1 cellular context compared by ENCODE assay signal in the genomic region with DNA sequence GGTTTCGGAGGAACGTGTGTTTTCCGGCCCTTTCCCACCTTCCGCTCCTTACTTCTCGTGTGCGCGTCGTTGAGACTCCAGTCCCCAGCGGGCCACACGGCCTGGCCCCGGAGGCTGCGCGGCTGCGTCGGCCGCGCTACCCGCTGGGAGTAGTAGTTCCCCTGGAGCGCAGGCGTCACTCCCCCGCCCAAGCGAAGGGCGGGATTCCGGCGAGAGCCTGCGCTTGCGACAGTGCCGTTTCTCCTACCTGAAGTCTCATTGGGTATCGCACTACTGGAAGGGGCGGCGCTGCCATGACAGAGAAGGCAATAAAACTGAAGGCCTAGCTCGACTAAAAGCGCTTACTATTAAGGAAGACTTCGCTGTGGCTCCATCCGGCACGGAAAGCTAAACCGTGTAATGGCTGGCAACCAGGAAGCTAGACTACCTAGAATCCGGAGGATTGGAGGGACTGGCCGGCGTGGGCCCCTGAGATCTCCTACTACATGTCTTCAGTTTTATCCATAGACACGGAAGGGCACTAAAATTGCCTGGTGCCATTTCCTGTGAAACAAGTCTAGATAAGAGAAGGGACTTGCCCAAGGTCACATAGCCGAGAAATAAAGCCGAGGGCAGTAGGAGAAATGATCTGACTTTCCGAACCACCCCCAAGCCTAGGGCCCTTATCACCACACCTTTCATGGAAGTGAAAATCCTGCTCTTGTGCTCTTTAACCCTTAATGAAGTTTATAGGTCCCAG.
TF ChIP-seq lines count a peak whose summit lies in the region.

No MANE protein-coding gene starts in this region.

TF ChIP-seq in K562, 482 proteins besides CTCF, POLR2A, EP300 and RAD21 (continued from another document and continues in another):
- TF ChIP-seq, protein P1, sequence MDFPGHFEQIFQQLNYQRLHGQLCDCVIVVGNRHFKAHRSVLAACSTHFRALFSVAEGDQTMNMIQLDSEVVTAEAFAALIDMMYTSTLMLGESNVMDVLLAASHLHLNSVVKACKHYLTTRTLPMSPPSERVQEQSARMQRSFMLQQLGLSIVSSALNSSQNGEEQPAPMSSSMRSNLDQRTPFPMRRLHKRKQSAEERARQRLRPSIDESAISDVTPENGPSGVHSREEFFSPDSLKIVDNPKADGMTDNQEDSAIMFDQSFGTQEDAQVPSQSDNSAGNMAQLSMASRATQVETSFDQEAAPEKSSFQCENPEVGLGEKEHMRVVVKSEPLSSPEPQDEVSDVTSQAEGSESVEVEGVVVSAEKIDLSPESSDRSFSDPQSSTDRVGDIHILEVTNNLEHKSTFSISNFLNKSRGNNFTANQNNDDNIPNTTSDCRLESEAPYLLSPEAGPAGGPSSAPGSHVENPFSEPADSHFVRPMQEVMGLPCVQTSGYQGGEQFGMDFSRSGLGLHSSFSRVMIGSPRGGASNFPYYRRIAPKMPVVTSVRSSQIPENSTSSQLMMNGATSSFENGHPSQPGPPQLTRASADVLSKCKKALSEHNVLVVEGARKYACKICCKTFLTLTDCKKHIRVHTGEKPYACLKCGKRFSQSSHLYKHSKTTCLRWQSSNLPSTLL (IDR thresholded peaks at IDR 0.05): no peak
- TF ChIP-seq TFAM (CRISPR knock-in tag; conservative IDR thresholded peaks at IDR 0.05) (no peak), NR3C1 (CRISPR knock-in tag; IDR thresholded peaks at IDR 0.05) (no peak), NR2F6 (CRISPR knock-in tag; IDR thresholded peaks at IDR 0.05) (peak; percentile 73; the same call in 1 of the 2 replicates), SMC3 (conservative IDR thresholded peaks at IDR 0.05; ENCODE audit: insufficient read depth, low read depth, low read length) (no peak), CBX2 (IDR thresholded peaks at IDR 0.05; ENCODE audit: insufficient read depth, low read length, poor library complexity, severe bottlenecking) (no peak), DDX20 (tag; IDR thresholded peaks at IDR 0.05; ENCODE audit: low read depth) (no peak), HLTF (IDR thresholded peaks at IDR 0.05) (no peak), ZKSCAN8 (CRISPR knock-in tag; IDR thresholded peaks at IDR 0.05) (0 out of 2 replicates have a peak, but pooled peaks have one; percentile 46), E2F3 (CRISPR knock-in tag; IDR thresholded peaks at IDR 0.05) (no peak), TBP (optimal IDR thresholded peaks at IDR 0.05; ENCODE audit: low read depth, low read length) (peak; percentile 98), STAT5A (IDR thresholded peaks at IDR 0.05; ENCODE audit: borderline replicate concordance, low read length) (peak; percentile 30; the same call in 1 of the 2 replicates), MED1 (CRISPR knock-in tag; IDR thresholded peaks at IDR 0.05; ENCODE audit: borderline replicate concordance) (no peak), ZFP1 (CRISPR knock-in tag; IDR thresholded peaks at IDR 0.05) (no peak), RBM39 (optimal IDR thresholded peaks at IDR 0.05; ENCODE audit: low read depth, low read length) (peak; percentile 61), PTBP1 (IDR thresholded peaks at IDR 0.05; ENCODE audit: low read depth, low read length) (no peak), PYGO2 (tag; IDR thresholded peaks at IDR 0.05) (no peak), KAT7 (CRISPR knock-in tag; IDR thresholded peaks at IDR 0.05; ENCODE audit: borderline replicate concordance) (no peak), ZNF175 (CRISPR knock-in tag; IDR thresholded peaks at IDR 0.05; ENCODE audit: low read depth) (peak; percentile 64; the same call in 1 of the 2 replicates), ZNF696 (CRISPR knock-in tag; conservative IDR thresholded peaks at IDR 0.05) (no peak), ZFP30 (CRISPR knock-in tag; IDR thresholded peaks at IDR 0.05; ENCODE audit: borderline replicate concordance) (no peak), CSDE1 (IDR thresholded peaks at IDR 0.05) (peak in 1 of 2 experiments; percentile 48; a peak in 1 of 4 replicates), SAFB2 (IDR thresholded peaks at IDR 0.05; ENCODE audit: borderline replicate concordance, low read depth, low read length, severe bottlenecking) (no peak), NUFIP1 (IDR thresholded peaks at IDR 0.05; ENCODE audit: partially characterized antibody) (no peak), SIN3B (IDR thresholded peaks at IDR 0.05; ENCODE audit: low read depth) (peak; percentile 49), ZNF232 (CRISPR knock-in tag; IDR thresholded peaks at IDR 0.05) (peak; percentile 83), TARDBP (IDR thresholded peaks at IDR 0.05) (no peak; the same call in 1 of the 2 replicates)
- TF ChIP-seq, protein P2, sequence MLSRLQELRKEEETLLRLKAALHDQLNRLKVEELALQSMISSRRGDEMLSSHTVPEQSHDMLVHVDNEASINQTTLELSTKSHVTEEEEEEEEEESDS (CRISPR knock-in tag; IDR thresholded peaks at IDR 0.05): no peak
- TF ChIP-seq, protein P3, sequence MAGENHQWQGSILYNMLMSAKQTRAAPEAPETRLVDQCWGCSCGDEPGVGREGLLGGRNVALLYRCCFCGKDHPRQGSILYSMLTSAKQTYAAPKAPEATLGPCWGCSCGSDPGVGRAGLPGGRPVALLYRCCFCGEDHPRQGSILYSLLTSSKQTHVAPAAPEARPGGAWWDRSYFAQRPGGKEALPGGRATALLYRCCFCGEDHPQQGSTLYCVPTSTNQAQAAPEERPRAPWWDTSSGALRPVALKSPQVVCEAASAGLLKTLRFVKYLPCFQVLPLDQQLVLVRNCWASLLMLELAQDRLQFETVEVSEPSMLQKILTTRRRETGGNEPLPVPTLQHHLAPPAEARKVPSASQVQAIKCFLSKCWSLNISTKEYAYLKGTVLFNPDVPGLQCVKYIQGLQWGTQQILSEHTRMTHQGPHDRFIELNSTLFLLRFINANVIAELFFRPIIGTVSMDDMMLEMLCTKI (IDR thresholded peaks at IDR 0.05; ENCODE audit: partially characterized antibody): no peak
- TF ChIP-seq, protein P4, sequence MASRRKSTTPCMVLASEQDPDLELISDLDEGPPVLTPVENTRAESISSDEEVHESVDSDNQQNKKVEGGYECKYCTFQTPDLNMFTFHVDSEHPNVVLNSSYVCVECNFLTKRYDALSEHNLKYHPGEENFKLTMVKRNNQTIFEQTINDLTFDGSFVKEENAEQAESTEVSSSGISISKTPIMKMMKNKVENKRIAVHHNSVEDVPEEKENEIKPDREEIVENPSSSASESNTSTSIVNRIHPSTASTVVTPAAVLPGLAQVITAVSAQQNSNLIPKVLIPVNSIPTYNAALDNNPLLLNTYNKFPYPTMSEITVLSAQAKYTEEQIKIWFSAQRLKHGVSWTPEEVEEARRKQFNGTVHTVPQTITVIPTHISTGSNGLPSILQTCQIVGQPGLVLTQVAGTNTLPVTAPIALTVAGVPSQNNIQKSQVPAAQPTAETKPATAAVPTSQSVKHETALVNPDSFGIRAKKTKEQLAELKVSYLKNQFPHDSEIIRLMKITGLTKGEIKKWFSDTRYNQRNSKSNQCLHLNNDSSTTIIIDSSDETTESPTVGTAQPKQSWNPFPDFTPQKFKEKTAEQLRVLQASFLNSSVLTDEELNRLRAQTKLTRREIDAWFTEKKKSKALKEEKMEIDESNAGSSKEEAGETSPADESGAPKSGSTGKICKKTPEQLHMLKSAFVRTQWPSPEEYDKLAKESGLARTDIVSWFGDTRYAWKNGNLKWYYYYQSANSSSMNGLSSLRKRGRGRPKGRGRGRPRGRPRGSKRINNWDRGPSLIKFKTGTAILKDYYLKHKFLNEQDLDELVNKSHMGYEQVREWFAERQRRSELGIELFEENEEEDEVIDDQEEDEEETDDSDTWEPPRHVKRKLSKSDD (conservative IDR thresholded peaks at IDR 0.05; ENCODE audit: low read length): no peak
- TF ChIP-seq, protein P5, sequence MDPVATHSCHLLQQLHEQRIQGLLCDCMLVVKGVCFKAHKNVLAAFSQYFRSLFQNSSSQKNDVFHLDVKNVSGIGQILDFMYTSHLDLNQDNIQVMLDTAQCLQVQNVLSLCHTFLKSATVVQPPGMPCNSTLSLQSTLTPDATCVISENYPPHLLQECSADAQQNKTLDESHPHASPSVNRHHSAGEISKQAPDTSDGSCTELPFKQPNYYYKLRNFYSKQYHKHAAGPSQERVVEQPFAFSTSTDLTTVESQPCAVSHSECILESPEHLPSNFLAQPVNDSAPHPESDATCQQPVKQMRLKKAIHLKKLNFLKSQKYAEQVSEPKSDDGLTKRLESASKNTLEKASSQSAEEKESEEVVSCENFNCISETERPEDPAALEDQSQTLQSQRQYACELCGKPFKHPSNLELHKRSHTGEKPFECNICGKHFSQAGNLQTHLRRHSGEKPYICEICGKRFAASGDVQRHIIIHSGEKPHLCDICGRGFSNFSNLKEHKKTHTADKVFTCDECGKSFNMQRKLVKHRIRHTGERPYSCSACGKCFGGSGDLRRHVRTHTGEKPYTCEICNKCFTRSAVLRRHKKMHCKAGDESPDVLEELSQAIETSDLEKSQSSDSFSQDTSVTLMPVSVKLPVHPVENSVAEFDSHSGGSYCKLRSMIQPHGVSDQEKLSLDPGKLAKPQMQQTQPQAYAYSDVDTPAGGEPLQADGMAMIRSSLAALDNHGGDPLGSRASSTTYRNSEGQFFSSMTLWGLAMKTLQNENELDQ (CRISPR knock-in tag; IDR thresholded peaks at IDR 0.05; ENCODE audit: borderline replicate concordance): peak; percentile 33; the same call in 1 of the 2 replicates
- TF ChIP-seq, protein P6, sequence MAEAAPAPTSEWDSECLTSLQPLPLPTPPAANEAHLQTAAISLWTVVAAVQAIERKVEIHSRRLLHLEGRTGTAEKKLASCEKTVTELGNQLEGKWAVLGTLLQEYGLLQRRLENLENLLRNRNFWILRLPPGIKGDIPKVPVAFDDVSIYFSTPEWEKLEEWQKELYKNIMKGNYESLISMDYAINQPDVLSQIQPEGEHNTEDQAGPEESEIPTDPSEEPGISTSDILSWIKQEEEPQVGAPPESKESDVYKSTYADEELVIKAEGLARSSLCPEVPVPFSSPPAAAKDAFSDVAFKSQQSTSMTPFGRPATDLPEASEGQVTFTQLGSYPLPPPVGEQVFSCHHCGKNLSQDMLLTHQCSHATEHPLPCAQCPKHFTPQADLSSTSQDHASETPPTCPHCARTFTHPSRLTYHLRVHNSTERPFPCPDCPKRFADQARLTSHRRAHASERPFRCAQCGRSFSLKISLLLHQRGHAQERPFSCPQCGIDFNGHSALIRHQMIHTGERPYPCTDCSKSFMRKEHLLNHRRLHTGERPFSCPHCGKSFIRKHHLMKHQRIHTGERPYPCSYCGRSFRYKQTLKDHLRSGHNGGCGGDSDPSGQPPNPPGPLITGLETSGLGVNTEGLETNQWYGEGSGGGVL (CRISPR knock-in tag; IDR thresholded peaks at IDR 0.05): no peak
- TF ChIP-seq, protein P7, sequence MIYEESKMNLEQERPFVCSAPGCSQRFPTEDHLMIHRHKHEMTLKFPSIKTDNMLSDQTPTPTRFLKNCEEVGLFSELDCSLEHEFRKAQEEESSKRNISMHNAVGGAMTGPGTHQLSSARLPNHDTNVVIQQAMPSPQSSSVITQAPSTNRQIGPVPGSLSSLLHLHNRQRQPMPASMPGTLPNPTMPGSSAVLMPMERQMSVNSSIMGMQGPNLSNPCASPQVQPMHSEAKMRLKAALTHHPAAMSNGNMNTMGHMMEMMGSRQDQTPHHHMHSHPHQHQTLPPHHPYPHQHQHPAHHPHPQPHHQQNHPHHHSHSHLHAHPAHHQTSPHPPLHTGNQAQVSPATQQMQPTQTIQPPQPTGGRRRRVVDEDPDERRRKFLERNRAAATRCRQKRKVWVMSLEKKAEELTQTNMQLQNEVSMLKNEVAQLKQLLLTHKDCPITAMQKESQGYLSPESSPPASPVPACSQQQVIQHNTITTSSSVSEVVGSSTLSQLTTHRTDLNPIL (CRISPR knock-in tag; IDR thresholded peaks at IDR 0.05): no peak
- TF ChIP-seq, protein P8, sequence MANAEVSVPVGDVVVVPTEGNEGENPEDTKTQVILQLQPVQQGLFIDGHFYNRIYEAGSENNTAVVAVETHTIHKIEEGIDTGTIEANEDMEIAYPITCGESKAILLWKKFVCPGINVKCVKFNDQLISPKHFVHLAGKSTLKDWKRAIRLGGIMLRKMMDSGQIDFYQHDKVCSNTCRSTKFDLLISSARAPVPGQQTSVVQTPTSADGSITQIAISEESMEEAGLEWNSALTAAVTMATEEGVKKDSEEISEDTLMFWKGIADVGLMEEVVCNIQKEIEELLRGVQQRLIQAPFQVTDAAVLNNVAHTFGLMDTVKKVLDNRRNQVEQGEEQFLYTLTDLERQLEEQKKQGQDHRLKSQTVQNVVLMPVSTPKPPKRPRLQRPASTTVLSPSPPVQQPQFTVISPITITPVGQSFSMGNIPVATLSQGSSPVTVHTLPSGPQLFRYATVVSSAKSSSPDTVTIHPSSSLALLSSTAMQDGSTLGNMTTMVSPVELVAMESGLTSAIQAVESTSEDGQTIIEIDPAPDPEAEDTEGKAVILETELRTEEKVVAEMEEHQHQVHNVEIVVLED (CRISPR knock-in tag; IDR thresholded peaks at IDR 0.05): peak; percentile 93
- TF ChIP-seq, protein P9, sequence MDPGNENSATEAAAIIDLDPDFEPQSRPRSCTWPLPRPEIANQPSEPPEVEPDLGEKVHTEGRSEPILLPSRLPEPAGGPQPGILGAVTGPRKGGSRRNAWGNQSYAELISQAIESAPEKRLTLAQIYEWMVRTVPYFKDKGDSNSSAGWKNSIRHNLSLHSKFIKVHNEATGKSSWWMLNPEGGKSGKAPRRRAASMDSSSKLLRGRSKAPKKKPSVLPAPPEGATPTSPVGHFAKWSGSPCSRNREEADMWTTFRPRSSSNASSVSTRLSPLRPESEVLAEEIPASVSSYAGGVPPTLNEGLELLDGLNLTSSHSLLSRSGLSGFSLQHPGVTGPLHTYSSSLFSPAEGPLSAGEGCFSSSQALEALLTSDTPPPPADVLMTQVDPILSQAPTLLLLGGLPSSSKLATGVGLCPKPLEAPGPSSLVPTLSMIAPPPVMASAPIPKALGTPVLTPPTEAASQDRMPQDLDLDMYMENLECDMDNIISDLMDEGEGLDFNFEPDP (CRISPR knock-in tag; IDR thresholded peaks at IDR 0.05): no peak
- TF ChIP-seq, protein P10, sequence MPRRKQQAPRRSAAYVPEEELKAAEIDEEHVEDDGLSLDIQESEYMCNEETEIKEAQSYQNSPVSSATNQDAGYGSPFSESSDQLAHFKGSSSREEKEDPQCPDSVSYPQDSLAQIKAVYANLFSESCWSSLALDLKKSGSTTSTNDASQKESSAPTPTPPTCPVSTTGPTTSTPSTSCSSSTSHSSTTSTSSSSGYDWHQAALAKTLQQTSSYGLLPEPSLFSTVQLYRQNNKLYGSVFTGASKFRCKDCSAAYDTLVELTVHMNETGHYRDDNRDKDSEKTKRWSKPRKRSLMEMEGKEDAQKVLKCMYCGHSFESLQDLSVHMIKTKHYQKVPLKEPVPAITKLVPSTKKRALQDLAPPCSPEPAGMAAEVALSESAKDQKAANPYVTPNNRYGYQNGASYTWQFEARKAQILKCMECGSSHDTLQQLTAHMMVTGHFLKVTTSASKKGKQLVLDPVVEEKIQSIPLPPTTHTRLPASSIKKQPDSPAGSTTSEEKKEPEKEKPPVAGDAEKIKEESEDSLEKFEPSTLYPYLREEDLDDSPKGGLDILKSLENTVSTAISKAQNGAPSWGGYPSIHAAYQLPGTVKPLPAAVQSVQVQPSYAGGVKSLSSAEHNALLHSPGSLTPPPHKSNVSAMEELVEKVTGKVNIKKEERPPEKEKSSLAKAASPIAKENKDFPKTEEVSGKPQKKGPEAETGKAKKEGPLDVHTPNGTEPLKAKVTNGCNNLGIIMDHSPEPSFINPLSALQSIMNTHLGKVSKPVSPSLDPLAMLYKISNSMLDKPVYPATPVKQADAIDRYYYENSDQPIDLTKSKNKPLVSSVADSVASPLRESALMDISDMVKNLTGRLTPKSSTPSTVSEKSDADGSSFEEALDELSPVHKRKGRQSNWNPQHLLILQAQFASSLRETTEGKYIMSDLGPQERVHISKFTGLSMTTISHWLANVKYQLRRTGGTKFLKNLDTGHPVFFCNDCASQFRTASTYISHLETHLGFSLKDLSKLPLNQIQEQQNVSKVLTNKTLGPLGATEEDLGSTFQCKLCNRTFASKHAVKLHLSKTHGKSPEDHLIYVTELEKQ (CRISPR knock-in tag; IDR thresholded peaks at IDR 0.05): no peak
- TF ChIP-seq, protein P11, sequence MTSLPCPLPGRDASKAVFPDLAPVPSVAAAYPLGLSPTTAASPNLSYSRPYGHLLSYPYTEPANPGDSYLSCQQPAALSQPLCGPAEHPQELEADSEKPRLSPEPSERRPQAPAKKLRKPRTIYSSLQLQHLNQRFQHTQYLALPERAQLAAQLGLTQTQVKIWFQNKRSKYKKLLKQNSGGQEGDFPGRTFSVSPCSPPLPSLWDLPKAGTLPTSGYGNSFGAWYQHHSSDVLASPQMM (CRISPR knock-in tag; IDR thresholded peaks at IDR 0.05): no peak; the same call in 1 of the 2 replicates
